Comparison of ENCODE assay signal across 16 cellular contexts in genomic region chr15:100942656-100943055, GRCh38. TPM values are rescaled to one million over a fixed set of nuclear protein-coding genes. Genes with fewer than 3 reads are reported as not detected.
"Had no signal": no experiment of that assay in that cellular context is flagged by ENCODE, and none has a peak within 500 bp of the region (broad histone marks: within the 10 kb centered on the region; RNA-seq: fewer than 3 reads in every experiment).

No MANE protein-coding gene starts in this region.

- H3K27ac Mint-ChIP-seq: activated naive CD8-positive, alpha-beta T cell treated with anti-CD3 and anti-CD28 coated beads for 36 hours; activated T-helper 17 cell treated with anti-CD3 and anti-CD28 coated beads, Interleukin-2, amount 50 U/mL, for 72 hours; effector memory CD8-positive, alpha-beta T cell; naive thymus-derived CD4-positive, alpha-beta T cell; stimulated activated effector memory CD8-positive, alpha-beta T cell treated with anti-CD3 and anti-CD28 coated beads, Interleukin-12 subunit alpha, Interleukin-12 subunit beta, amount 100 ng/mL, for 72 hours had no signal

- H3K4me3 Mint-ChIP-seq: activated naive CD8-positive, alpha-beta T cell treated with anti-CD3 and anti-CD28 coated beads for 36 hours; activated T-helper 17 cell treated with anti-CD3 and anti-CD28 coated beads, Interleukin-2, amount 50 U/mL, for 72 hours; effector memory CD8-positive, alpha-beta T cell; naive thymus-derived CD4-positive, alpha-beta T cell; stimulated activated effector memory CD8-positive, alpha-beta T cell treated with anti-CD3 and anti-CD28 coated beads, Interleukin-12 subunit alpha, Interleukin-12 subunit beta, amount 100 ng/mL, for 72 hours had no signal

- H3K9me3 Mint-ChIP-seq: activated naive CD8-positive, alpha-beta T cell treated with anti-CD3 and anti-CD28 coated beads for 36 hours; activated T-helper 17 cell treated with anti-CD3 and anti-CD28 coated beads, Interleukin-2, amount 50 U/mL, for 72 hours; effector memory CD8-positive, alpha-beta T cell; naive thymus-derived CD4-positive, alpha-beta T cell; stimulated activated effector memory CD8-positive, alpha-beta T cell treated with anti-CD3 and anti-CD28 coated beads, Interleukin-12 subunit alpha, Interleukin-12 subunit beta, amount 100 ng/mL, for 72 hours had no signal

- H3K4me1 ChIP-seq: parathyroid adenoma, testis had no signal

- ATAC-seq: activated T-helper 17 cell treated with anti-CD3 and anti-CD28 coated beads, Interleukin-2, amount 50 U/mL, for 72 hours; effector memory CD8-positive, alpha-beta T cell; left ventricle myocardium superior; naive thymus-derived CD4-positive, alpha-beta T cell; sciatic nerve; stimulated activated effector memory CD8-positive, alpha-beta T cell treated with anti-CD3 and anti-CD28 coated beads, Interleukin-12 subunit alpha, Interleukin-12 subunit beta, amount 100 ng/mL, for 72 hours had no signal

- H3K9ac ChIP-seq: parathyroid adenoma had no signal

- H3K27me3 Mint-ChIP-seq: activated naive CD8-positive, alpha-beta T cell treated with anti-CD3 and anti-CD28 coated beads for 36 hours had no signal

- H3K36me3 ChIP-seq: cardiac muscle cell, upper lobe of left lung had no signal

- H3K4me2 ChIP-seq: smooth muscle cell had no signal

- H3K27me3 ChIP-seq: cardiac muscle cell, testis, upper lobe of left lung had no signal

- H3K4me3 ChIP-seq: cardiac muscle cell, smooth muscle cell, testis, upper lobe of left lung had no signal

- DNase-seq: activated CD4-positive, alpha-beta T cell treated with anti-CD3 and anti-CD28 coated beads, Interleukin-2, amount 50 U/mL, for 48 hours; activated naive CD4-positive, alpha-beta T cell; activated naive CD8-positive, alpha-beta T cell treated with anti-CD3 and anti-CD28 coated beads for 36 hours; amniotic stem cell; effector memory CD8-positive, alpha-beta T cell; left ventricle myocardium superior; naive thymus-derived CD4-positive, alpha-beta T cell; stimulated activated CD4-positive, alpha-beta T cell treated with anti-CD3 and anti-CD28 coated beads, Interleukin-4, amount 100 ng/mL, for 24 hours; testis; upper lobe of left lung had no signal

- H3K4me1 Mint-ChIP-seq: activated naive CD8-positive, alpha-beta T cell treated with anti-CD3 and anti-CD28 coated beads for 36 hours; activated T-helper 17 cell treated with anti-CD3 and anti-CD28 coated beads, Interleukin-2, amount 50 U/mL, for 72 hours; stimulated activated effector memory CD8-positive, alpha-beta T cell treated with anti-CD3 and anti-CD28 coated beads, Interleukin-12 subunit alpha, Interleukin-12 subunit beta, amount 100 ng/mL, for 72 hours had no signal

- H3K27ac ChIP-seq: cardiac muscle cell, parathyroid adenoma, testis, upper lobe of left lung had no signal

- H3K36me3 Mint-ChIP-seq: activated naive CD8-positive, alpha-beta T cell treated with anti-CD3 and anti-CD28 coated beads for 36 hours; naive thymus-derived CD4-positive, alpha-beta T cell; stimulated activated effector memory CD8-positive, alpha-beta T cell treated with anti-CD3 and anti-CD28 coated beads, Interleukin-12 subunit alpha, Interleukin-12 subunit beta, amount 100 ng/mL, for 72 hours had no signal

- H3K9me3 ChIP-seq: testis, upper lobe of left lung had no signal

RNA-seq across cellular contexts. Expression of gene LRRK1, which starts 23.5 kb away (rescaled TPM):
- polyA plus RNA-seq: naive thymus-derived CD4-positive, alpha-beta T cell had no signal
